1 cellular context compared by ENCODE assay signal in the genomic region with DNA sequence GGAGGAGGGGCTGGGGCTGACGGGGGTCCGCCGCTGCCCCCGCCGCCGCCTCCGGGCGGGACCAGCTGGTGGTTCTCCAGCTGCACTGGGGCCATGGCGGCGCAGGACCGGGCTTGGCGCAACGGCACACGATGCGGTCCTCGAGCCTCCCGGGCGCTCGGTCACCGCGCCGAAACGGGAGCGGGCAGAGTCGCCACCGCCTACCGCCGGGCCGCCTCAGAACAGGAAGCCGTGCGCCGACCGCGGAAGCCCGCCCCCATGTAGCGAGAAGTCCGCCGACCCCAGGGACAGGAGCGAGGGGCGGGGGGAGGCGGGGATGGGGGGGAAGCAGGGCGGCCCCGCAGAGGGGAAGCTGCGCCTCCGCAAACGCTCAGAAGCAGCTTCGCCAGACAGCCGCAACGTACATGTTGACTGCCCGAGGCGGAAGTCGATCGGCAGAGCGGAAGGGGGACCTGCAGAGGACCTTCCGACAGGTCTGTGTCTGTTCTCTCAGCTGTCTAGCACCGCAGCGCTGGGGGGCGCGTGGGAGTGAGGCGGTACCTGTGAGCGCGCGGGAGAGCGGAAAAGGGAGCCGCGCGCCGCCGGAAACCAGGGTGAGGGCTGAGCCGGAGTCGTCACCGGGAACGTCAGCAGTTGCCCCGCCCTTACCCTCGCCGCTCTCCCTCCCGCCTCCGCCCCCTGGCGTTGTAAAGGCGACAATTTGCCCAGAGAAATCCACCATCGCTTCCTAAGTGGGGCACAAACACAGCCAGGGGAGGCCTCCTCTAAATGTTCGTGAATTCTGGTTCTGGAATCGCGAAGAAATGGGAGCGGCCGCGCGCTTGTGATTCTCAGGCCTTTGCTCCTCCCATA.
TF ChIP-seq lines count a peak whose summit lies in the region.

A gene (minus strand): TSS at position 225 of the 852 bp plus-strand sequence. CDS start 130 bp downstream, at position 95.

TF ChIP-seq in K562, 482 proteins besides CTCF, POLR2A, EP300 and RAD21 (continued from another document):
- TF ChIP-seq CTBP1 (IDR thresholded peaks at IDR 0.05; ENCODE audit: borderline replicate concordance) (peak; percentile 84), HEY1 (CRISPR knock-in tag; IDR thresholded peaks at IDR 0.05; ENCODE audit: borderline replicate concordance) (no peak), ARID1B (IDR thresholded peaks at IDR 0.05) (peak; percentile 39), GABPB1 (CRISPR knock-in tag; IDR thresholded peaks at IDR 0.05) (peak; percentile 91), TOE1 (IDR thresholded peaks at IDR 0.05; ENCODE audit: borderline replicate concordance) (peak; percentile 56; the same call in 1 of the 2 replicates), TOE1 (CRISPR knock-in tag; IDR thresholded peaks at IDR 0.05; ENCODE audit: borderline replicate concordance, low read depth) (no peak), FOXK1 (CRISPR knock-in tag; IDR thresholded peaks at IDR 0.05; ENCODE audit: borderline replicate concordance) (no peak), MTF1 (CRISPR knock-in tag; IDR thresholded peaks at IDR 0.05; ENCODE audit: borderline replicate concordance) (no peak), ARHGAP35 (IDR thresholded peaks at IDR 0.05; ENCODE audit: partially characterized antibody) (no peak), ZNF764 (CRISPR knock-in tag; IDR thresholded peaks at IDR 0.05; ENCODE audit: low read depth) (no peak), NFIX (CRISPR knock-in tag; IDR thresholded peaks at IDR 0.05; ENCODE audit: low read depth) (no peak), RBFOX2 (IDR thresholded peaks at IDR 0.05; ENCODE audit: low read depth, low read length) (peak; percentile 85), BACH1 (tag; IDR thresholded peaks at IDR 0.05) (no peak), KAT2B (IDR thresholded peaks at IDR 0.05; ENCODE audit: low read depth, low read length) (no peak), SIN3A (IDR thresholded peaks at IDR 0.05; ENCODE audit: borderline replicate concordance in 2 of 2, control insufficient read depth in 1 of 2, low read depth in 2 of 2, low read length in 2 of 2) (0 out of 4 replicates have a peak, but pooled peaks of 1 of the 2 experiments have one; percentile 34), MAZ (CRISPR knock-in tag; conservative IDR thresholded peaks at IDR 0.05 in 1 of 2, IDR thresholded peaks at IDR 0.05 in 1 of 2) (peak in 1 of 2 experiments; percentile 76; a peak in 2 of 4 replicates), SNRNP70 (optimal IDR thresholded peaks at IDR 0.05; ENCODE audit: low read depth, low read length) (no peak), PCBP1 (IDR thresholded peaks at IDR 0.05; ENCODE audit: low read depth, low read length, poor library complexity, severe bottlenecking) (no peak)
- TF ChIP-seq, protein P1, sequence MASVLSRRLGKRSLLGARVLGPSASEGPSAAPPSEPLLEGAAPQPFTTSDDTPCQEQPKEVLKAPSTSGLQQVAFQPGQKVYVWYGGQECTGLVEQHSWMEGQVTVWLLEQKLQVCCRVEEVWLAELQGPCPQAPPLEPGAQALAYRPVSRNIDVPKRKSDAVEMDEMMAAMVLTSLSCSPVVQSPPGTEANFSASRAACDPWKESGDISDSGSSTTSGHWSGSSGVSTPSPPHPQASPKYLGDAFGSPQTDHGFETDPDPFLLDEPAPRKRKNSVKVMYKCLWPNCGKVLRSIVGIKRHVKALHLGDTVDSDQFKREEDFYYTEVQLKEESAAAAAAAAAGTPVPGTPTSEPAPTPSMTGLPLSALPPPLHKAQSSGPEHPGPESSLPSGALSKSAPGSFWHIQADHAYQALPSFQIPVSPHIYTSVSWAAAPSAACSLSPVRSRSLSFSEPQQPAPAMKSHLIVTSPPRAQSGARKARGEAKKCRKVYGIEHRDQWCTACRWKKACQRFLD (CRISPR knock-in tag; IDR thresholded peaks at IDR 0.05): no peak
- TF ChIP-seq, protein P2, sequence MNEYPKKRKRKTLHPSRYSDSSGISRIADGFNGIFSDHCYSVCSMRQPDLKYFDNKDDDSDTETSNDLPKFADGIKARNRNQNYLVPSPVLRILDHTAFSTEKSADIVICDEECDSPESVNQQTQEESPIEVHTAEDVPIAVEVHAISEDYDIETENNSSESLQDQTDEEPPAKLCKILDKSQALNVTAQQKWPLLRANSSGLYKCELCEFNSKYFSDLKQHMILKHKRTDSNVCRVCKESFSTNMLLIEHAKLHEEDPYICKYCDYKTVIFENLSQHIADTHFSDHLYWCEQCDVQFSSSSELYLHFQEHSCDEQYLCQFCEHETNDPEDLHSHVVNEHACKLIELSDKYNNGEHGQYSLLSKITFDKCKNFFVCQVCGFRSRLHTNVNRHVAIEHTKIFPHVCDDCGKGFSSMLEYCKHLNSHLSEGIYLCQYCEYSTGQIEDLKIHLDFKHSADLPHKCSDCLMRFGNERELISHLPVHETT (CRISPR knock-in tag; conservative IDR thresholded peaks at IDR 0.05 in 1 of 2, IDR thresholded peaks at IDR 0.05 in 1 of 2): peak in 1 of 2 experiments; percentile 66; a peak in 2 of 4 replicates
- TF ChIP-seq, protein P3, sequence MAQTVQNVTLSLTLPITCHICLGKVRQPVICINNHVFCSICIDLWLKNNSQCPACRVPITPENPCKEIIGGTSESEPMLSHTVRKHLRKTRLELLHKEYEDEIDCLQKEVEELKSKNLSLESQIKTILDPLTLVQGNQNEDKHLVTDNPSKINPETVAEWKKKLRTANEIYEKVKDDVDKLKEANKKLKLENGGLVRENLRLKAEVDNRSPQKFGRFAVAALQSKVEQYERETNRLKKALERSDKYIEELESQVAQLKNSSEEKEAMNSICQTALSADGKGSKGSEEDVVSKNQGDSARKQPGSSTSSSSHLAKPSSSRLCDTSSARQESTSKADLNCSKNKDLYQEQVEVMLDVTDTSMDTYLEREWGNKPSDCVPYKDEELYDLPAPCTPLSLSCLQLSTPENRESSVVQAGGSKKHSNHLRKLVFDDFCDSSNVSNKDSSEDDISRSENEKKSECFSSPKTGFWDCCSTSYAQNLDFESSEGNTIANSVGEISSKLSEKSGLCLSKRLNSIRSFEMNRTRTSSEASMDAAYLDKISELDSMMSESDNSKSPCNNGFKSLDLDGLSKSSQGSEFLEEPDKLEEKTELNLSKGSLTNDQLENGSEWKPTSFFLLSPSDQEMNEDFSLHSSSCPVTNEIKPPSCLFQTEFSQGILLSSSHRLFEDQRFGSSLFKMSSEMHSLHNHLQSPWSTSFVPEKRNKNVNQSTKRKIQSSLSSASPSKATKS (CRISPR knock-in tag; IDR thresholded peaks at IDR 0.05): no peak
- TF ChIP-seq, protein P4, sequence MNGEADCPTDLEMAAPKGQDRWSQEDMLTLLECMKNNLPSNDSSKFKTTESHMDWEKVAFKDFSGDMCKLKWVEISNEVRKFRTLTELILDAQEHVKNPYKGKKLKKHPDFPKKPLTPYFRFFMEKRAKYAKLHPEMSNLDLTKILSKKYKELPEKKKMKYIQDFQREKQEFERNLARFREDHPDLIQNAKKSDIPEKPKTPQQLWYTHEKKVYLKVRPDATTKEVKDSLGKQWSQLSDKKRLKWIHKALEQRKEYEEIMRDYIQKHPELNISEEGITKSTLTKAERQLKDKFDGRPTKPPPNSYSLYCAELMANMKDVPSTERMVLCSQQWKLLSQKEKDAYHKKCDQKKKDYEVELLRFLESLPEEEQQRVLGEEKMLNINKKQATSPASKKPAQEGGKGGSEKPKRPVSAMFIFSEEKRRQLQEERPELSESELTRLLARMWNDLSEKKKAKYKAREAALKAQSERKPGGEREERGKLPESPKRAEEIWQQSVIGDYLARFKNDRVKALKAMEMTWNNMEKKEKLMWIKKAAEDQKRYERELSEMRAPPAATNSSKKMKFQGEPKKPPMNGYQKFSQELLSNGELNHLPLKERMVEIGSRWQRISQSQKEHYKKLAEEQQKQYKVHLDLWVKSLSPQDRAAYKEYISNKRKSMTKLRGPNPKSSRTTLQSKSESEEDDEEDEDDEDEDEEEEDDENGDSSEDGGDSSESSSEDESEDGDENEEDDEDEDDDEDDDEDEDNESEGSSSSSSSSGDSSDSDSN (IDR thresholded peaks at IDR 0.05; ENCODE audit: borderline replicate concordance in 1 of 2, low read depth in 2 of 2, low read length in 2 of 2): peak; percentile 36 to 76; a peak in 3 of 4 replicates
- TF ChIP-seq, protein P5, sequence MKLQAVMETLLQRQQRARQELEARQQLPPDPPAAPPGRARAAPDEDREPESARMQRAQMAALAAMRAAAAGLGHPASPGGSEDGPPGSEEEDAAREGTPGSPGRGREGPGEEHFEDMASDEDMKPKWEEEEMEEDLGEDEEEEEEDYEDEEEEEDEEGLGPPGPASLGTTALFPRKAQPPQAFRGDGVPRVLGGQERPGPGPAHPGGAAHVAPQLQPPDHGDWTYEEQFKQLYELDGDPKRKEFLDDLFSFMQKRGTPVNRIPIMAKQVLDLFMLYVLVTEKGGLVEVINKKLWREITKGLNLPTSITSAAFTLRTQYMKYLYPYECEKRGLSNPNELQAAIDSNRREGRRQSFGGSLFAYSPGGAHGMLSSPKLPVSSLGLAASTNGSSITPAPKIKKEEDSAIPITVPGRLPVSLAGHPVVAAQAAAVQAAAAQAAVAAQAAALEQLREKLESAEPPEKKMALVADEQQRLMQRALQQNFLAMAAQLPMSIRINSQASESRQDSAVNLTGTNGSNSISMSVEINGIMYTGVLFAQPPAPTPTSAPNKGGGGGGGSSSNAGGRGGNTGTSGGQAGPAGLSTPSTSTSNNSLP (IDR thresholded peaks at IDR 0.05; ENCODE audit: borderline replicate concordance, low read depth, low read length): no peak
TF ChIP-seq in K562: peak in this region for 96.
